In genomic region chr11:3982431-3982830, GRCh38 we compare ENCODE assay signal across 18 cellular contexts.
"Had no signal": no experiment of that assay in that cellular context is flagged by ENCODE, and none has a peak within 500 bp of the region (broad histone marks: within the 10 kb centered on the region; RNA-seq: fewer than 3 reads in every experiment).

No MANE protein-coding gene starts in this region.

- H3K27me3 Mint-ChIP-seq: activated CD8-positive, alpha-beta T cell treated with anti-CD3 and anti-CD28 coated beads for 36 hours; activated T-cell treated with anti-CD3 and anti-CD28 coated beads, Interleukin-2, amount 50 U/mL, for 24 hours; effector memory CD8-positive, alpha-beta T cell; memory B cell; stimulated activated naive CD8-positive, alpha-beta T cell treated with anti-CD3 and anti-CD28 coated beads, Interleukin-15, Interleukin-2, amounts not matched to agents 100 ng/mL and 50 ng/mL, for 24 hours had no signal

- ATAC-seq: activated CD8-positive, alpha-beta T cell treated with anti-CD3 and anti-CD28 coated beads for 36 hours; effector memory CD8-positive, alpha-beta T cell; left ventricle myocardium superior; psoas muscle; right cardiac atrium; WTC11 had no signal

- H3K4me3 Mint-ChIP-seq: activated CD8-positive, alpha-beta T cell treated with anti-CD3 and anti-CD28 coated beads for 36 hours; activated T-cell treated with anti-CD3 and anti-CD28 coated beads, Interleukin-2, amount 50 U/mL, for 24 hours; effector memory CD8-positive, alpha-beta T cell; memory B cell; stimulated activated naive CD8-positive, alpha-beta T cell treated with anti-CD3 and anti-CD28 coated beads, Interleukin-15, Interleukin-2, amounts not matched to agents 100 ng/mL and 50 ng/mL, for 24 hours; T-helper 2 cell treated with Interferon-gamma antibody and Interleukin-4, amounts not matched to agents 5 μg/mL and 100 μg/mL, for 36 hours; WTC11 had no signal

- H3K27ac Mint-ChIP-seq: memory B cell; T-helper 2 cell treated with Interferon-gamma antibody and Interleukin-4, amounts not matched to agents 5 μg/mL and 100 μg/mL, for 36 hours; WTC11 had no signal

- H3K27ac ChIP-seq: cardiac muscle cell, ovary, psoas muscle, skin epidermis, upper lobe of left lung had no signal

- H3K9me3 Mint-ChIP-seq: activated CD8-positive, alpha-beta T cell treated with anti-CD3 and anti-CD28 coated beads for 36 hours; activated T-cell treated with anti-CD3 and anti-CD28 coated beads, Interleukin-2, amount 50 U/mL, for 24 hours; effector memory CD8-positive, alpha-beta T cell; memory B cell; stimulated activated naive CD8-positive, alpha-beta T cell treated with anti-CD3 and anti-CD28 coated beads, Interleukin-15, Interleukin-2, amounts not matched to agents 100 ng/mL and 50 ng/mL, for 24 hours; T-helper 2 cell treated with Interferon-gamma antibody and Interleukin-4, amounts not matched to agents 5 μg/mL and 100 μg/mL, for 36 hours; WTC11 had no signal

- H3K4me1 Mint-ChIP-seq: WTC11 had no signal

- H3K36me3 Mint-ChIP-seq: WTC11 had no signal

- H3K4me3 ChIP-seq: cardiac muscle cell, ovary, psoas muscle, skin epidermis, upper lobe of left lung had no signal

- H3K9me3 ChIP-seq: ovary, psoas muscle, upper lobe of left lung had no signal

- DNase-seq: activated CD4-positive, alpha-beta T cell treated with anti-CD3 and anti-CD28 coated beads for 4 hours; activated CD8-positive, alpha-beta T cell treated with anti-CD3 and anti-CD28 coated beads for 36 hours; activated effector memory CD4-positive, alpha-beta T cell treated with Interleukin-2 at 50 U/mL for 16 hours; activated naive CD4-positive, alpha-beta T cell treated with anti-CD3 and anti-CD28 coated beads, Interleukin-2, amount 50 U/mL, for 16 hours; activated T-cell treated with anti-CD3 and anti-CD28 coated beads, Interleukin-2, amount 50 U/mL, for 24 hours; amniotic stem cell; effector memory CD8-positive, alpha-beta T cell; left ventricle myocardium superior; ovary; psoas muscle; right cardiac atrium; upper lobe of left lung had no signal

- H3K27me3 ChIP-seq: cardiac muscle cell, ovary, upper lobe of left lung had no signal

- H3K36me3 ChIP-seq: cardiac muscle cell, ovary, upper lobe of left lung had no signal
